Comparison of ENCODE assay signal across 12 cellular contexts in the genomic region with DNA sequence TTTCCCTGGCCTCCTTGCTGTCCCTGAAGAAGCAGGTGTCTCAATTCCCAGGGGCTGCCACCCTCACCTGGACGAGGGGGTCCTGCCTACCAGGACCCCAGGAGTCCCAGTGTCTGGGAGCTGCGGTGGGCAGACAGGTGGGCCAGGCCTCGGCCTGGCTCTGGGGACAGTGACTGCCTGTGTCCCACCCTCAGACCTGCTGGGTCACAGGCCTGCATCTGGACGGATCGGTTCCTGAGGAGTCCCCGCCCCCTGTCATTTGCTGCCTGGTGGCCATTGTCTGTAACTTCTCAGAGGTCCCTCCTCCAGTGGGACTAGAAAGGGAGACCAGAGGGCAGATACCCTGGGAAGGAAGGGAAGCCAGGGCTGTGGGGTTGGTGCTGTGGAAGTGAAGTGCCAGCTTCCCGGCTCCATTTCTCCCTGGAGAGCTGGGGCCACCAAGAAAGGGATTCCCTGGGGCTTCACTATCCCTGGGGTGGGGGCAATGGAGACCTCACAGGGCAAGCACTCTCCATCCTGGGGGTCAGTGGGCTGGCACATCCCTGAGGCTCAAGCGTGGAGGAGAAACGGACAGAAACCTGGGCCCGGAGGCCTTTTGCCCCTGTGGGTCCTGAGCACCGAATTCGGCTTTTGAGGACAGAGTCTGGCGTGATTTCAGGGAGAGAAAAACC.
DNase-seq lines count a peak whose midpoint lies in the region; ATAC-seq and TF ChIP-seq lines count a peak whose summit lies in the region.
"Had no signal": no experiment of that assay in that cellular context is flagged by ENCODE, and none has a peak within 500 bp of the region (broad histone marks: within the 10 kb centered on the region; RNA-seq: fewer than 3 reads in every experiment).

No MANE protein-coding gene starts in this region.

- H3K4me3 ChIP-seq in SK-N-SH (ENCODE audit: low read depth in 2 of 2, low read length in 1 of 2) (no peak overlapping the region), ascending aorta (no peak overlapping the region), testis (no peak overlapping the region)
- H3K4me3 ChIP-seq: A549 had no signal

- TF ChIP-seq CTCF in SK-N-SH (IDR thresholded peaks at IDR 0.05) (no peak), ascending aorta (IDR thresholded peaks at IDR 0.05) (no peak), testis (IDR thresholded peaks at IDR 0.05) (no peak)

- H3K9me3 ChIP-seq in SK-N-SH: no peaks in the 10 kb centered on the region
- H3K9me3 ChIP-seq in ascending aorta: no peaks in the 10 kb centered on the region
- H3K9me3 ChIP-seq in testis: no peaks in the 10 kb centered on the region
- H3K9me3 ChIP-seq: A549 had no signal

- H3K27me3 ChIP-seq in SK-N-SH (ENCODE audit: insufficient read depth): no peaks in the 10 kb centered on the region
- no peaks in the 10 kb centered on the region for H3K27me3 ChIP-seq in ascending aorta
- H3K27me3 ChIP-seq in layer of hippocampus (ENCODE audit: control insufficient read depth, insufficient read depth, low read length): no peaks in the 10 kb centered on the region
- H3K27me3 ChIP-seq in testis: no peaks in the 10 kb centered on the region

- H3K27ac ChIP-seq in SK-N-SH (ENCODE audit: low read depth in 2 of 2, low read length in 1 of 2) (no peak overlapping the region; a peak in 1 of 4 replicates), ascending aorta (peak overlapping the region; percentile 97 to 99), layer of hippocampus (ENCODE audit: low read depth, low read length) (peak overlapping the region; percentile 27), testis (peak overlapping the region; percentile 61 to 85)
- H3K27ac ChIP-seq: A549 had no signal

- intact Hi-C loops in ascending aorta (cut with DNase I): loop anchor here (2.0 to 5.0 kb wide), 3 partner anchors 63 to 120 kb away; no protein-coding TSS in a partner anchor
- intact Hi-C loops in testis (cut with DNase I; ENCODE audit: low total_unique reads): no loop called here

- CTCF ChIA-PET in SK-N-SH (lab: Yijun Ruan, JAX): interaction anchor here (0.6 to 1.5 kb wide), 3 partner anchors 13 to 235 kb away, joined by 3 read pairs; no protein-coding TSS in a partner anchor

- H3K4me1 ChIP-seq in SK-N-SH (ENCODE audit: control insufficient read depth in 1 of 2, insufficient read depth in 2 of 2, low read depth in 1 of 2, low read length in 1 of 2) (peaks cover 5 to 22% of the 10 kb centered on the region in 2 experiments; a peak in 2 of 4 replicates), ascending aorta (peaks cover 30 to 59% of the 10 kb centered on the region in 2 donors), testis (peaks cover 12% of the 10 kb centered on the region)
- H3K4me1 ChIP-seq: A549 had no signal

- ATAC-seq in SK-N-SH treated with all-trans-retinoic acid at 6 μM for 48 hours: no peak
- ATAC-seq: A549 had no signal

- peaks cover 0 to 5% of the 10 kb centered on the region in 2 experiments for H3K36me3 ChIP-seq in SK-N-SH (replicated peaks in 1 of 2; ENCODE audit: control insufficient read depth in 1 of 2, insufficient read depth in 2 of 2, low read length in 1 of 2)
- H3K36me3 ChIP-seq in ascending aorta: peaks cover 0 to 4% of the 10 kb centered on the region in 2 donors
- H3K36me3 ChIP-seq in testis (ENCODE audit: low read depth, missing control alignments): no peaks in the 10 kb centered on the region

- POLR2A ChIA-PET in SK-N-SH (lab: Yijun Ruan, JAX): no interaction called here

- DNase-seq in SK-N-SH: peak; percentile 81
- no peak for DNase-seq in ascending aorta (ENCODE audit: low spot score in 2 of 2)
- DNase-seq in testis: no peak
- no peak for DNase-seq in globus pallidus (ENCODE audit: low spot score)
- DNase-seq in activated CD4-positive, CD25-positive, alpha-beta regulatory T cell treated with anti-CD3 and anti-CD28 coated beads, Interleukin-2, amount 50 U/mL, for 72 hours: no peak
- DNase-seq in H4 (ENCODE audit: low spot score): no peak
- DNase-seq: activated CD4-positive, alpha-beta T cell treated with anti-CD3 and anti-CD28 coated beads, Interleukin-2, amount 50 U/mL, for 4 hours; activated T-cell treated with anti-CD3 and anti-CD28 coated beads, Interleukin-2, amount 50 U/mL, for 48 hours; stimulated activated CD4-positive, alpha-beta T cell treated with anti-CD3 and anti-CD28 coated beads, Interleukin-2, amount 100 ng/mL, for 48 hours had no signal

- TF ChIP-seq EP300 in SK-N-SH (IDR thresholded peaks at IDR 0.05; ENCODE audit: borderline replicate concordance in 1 of 2, low read depth in 1 of 2, low read length in 1 of 2): no peak

- H3K79me2 ChIP-seq in SK-N-SH (ENCODE audit: insufficient read depth): no peaks in the 10 kb centered on the region

- TF ChIP-seq RAD21 in SK-N-SH (IDR thresholded peaks at IDR 0.05; ENCODE audit: low read length): no peak

- H3K4me2 ChIP-seq in SK-N-SH: no peak overlapping the region
- H3K4me2 ChIP-seq: A549 had no signal

- H4K20me1 ChIP-seq in SK-N-SH (ENCODE audit: insufficient read depth): no peaks in the 10 kb centered on the region

- no peak for TF ChIP-seq POLR2A in testis (IDR thresholded peaks at IDR 0.05)

- no peaks in the 10 kb centered on the region for H3F3A ChIP-seq in SK-N-SH (replicated peaks; ENCODE audit: insufficient read depth)

- no peaks in the 10 kb centered on the region for H3K9me2 ChIP-seq in SK-N-SH

- 97% methylated on average over 10 of the region's 13 CpGs for WGBS in SK-N-SH (ENCODE audit: low lambda C conversion rate)
- 76 to 84% methylated on average over 10 of the region's 13 CpGs for WGBS in testis, 2 donors

- no peak overlapping the region for H3K9ac ChIP-seq in SK-N-SH

- H2AFZ ChIP-seq in SK-N-SH (ENCODE audit: low read depth): no peak overlapping the region

TF ChIP-seq in SK-N-SH, 30 proteins besides CTCF, POLR2A, EP300 and RAD21 (continues in another document):
- TF ChIP-seq POLR2AphosphoS5 (IDR thresholded peaks at IDR 0.05; ENCODE audit: low read depth, low read length) (no peak), SIN3A (IDR thresholded peaks at IDR 0.05; ENCODE audit: borderline replicate concordance, low read depth, low read length) (no peak), ELF1 (IDR thresholded peaks at IDR 0.05) (no peak), GABPA (IDR thresholded peaks at IDR 0.05; ENCODE audit: low read depth) (no peak), MXI1 (IDR thresholded peaks at IDR 0.05; ENCODE audit: low read depth, low read length) (no peak), TCF12 (IDR thresholded peaks at IDR 0.05) (no peak), NFIC (IDR thresholded peaks at IDR 0.05; ENCODE audit: borderline replicate concordance) (no peak), RFX5 (IDR thresholded peaks at IDR 0.05; ENCODE audit: low read length) (no peak), PBX3 (IDR thresholded peaks at IDR 0.05) (no peak), SMC3 (IDR thresholded peaks at IDR 0.05; ENCODE audit: low read depth, low read length) (no peak)
- TF ChIP-seq, protein P1, sequence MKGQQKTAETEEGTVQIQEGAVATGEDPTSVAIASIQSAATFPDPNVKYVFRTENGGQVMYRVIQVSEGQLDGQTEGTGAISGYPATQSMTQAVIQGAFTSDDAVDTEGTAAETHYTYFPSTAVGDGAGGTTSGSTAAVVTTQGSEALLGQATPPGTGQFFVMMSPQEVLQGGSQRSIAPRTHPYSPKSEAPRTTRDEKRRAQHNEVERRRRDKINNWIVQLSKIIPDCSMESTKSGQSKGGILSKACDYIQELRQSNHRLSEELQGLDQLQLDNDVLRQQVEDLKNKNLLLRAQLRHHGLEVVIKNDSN (IDR thresholded peaks at IDR 0.05; ENCODE audit: borderline replicate concordance, low read depth): no peak

TF ChIP-seq in SK-N-SH treated with all-trans-retinoic acid at 6 μM for 48 hours, 23 proteins besides CTCF, POLR2A, EP300 and RAD21:
- no peak for TF ChIP-seq ZNF565 (CRISPR knock-in tag; conservative IDR thresholded peaks at IDR 0.05; ENCODE audit: low read depth)
- TF ChIP-seq TOX (CRISPR knock-in tag; IDR thresholded peaks at IDR 0.05; ENCODE audit: borderline replicate concordance): no peak
- no peak for TF ChIP-seq CSDC2 (CRISPR knock-in tag; IDR thresholded peaks at IDR 0.05)
- TF ChIP-seq ZFP30 (CRISPR knock-in tag; IDR thresholded peaks at IDR 0.05): no peak
- TF ChIP-seq PPARA (CRISPR knock-in tag; IDR thresholded peaks at IDR 0.05; ENCODE audit: borderline replicate concordance): no peak
- no peak for TF ChIP-seq TCF4 (CRISPR knock-in tag; IDR thresholded peaks at IDR 0.05; ENCODE audit: borderline replicate concordance)
- TF ChIP-seq POU6F1 (CRISPR knock-in tag; IDR thresholded peaks at IDR 0.05; ENCODE audit: borderline replicate concordance, low read depth): no peak
- TF ChIP-seq, protein P2, sequence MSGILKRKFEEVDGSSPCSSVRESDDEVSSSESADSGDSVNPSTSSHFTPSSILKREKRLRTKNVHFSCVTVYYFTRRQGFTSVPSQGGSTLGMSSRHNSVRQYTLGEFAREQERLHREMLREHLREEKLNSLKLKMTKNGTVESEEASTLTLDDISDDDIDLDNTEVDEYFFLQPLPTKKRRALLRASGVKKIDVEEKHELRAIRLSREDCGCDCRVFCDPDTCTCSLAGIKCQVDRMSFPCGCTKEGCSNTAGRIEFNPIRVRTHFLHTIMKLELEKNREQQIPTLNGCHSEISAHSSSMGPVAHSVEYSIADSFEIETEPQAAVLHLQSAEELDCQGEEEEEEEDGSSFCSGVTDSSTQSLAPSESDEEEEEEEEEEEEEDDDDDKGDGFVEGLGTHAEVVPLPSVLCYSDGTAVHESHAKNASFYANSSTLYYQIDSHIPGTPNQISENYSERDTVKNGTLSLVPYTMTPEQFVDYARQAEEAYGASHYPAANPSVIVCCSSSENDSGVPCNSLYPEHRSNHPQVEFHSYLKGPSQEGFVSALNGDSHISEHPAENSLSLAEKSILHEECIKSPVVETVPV (CRISPR knock-in tag; IDR thresholded peaks at IDR 0.05): no peak
- no peak for TF ChIP-seq ZC3H10 (CRISPR knock-in tag; IDR thresholded peaks at IDR 0.05)
- TF ChIP-seq ISL1 (CRISPR knock-in tag; IDR thresholded peaks at IDR 0.05): no peak
- no peak for TF ChIP-seq ZFP3 (CRISPR knock-in tag; IDR thresholded peaks at IDR 0.05)

Comparison
In these comparisons a context has a peak if more than half of its experiments do, and no peak if none do; other contexts are left out.
1. H3K27ac ChIP-seq: peak in ascending aorta (2 of 2), layer of hippocampus (single experiment) and testis (2 of 2); none in SK-N-SH (0 of 2).